ENCODE assay signal across 1 cellular context in genomic region chr1:116424438-116424837, GRCh38.
TF ChIP-seq lines count a peak whose summit lies in the region.

No MANE protein-coding gene starts in this region.

TF ChIP-seq in SK-N-SH, 30 proteins besides CTCF, POLR2A, EP300 and RAD21 (continued from another document):
- TF ChIP-seq NFIC (IDR thresholded peaks at IDR 0.05; ENCODE audit: borderline replicate concordance) (no peak), MXI1 (IDR thresholded peaks at IDR 0.05; ENCODE audit: low read depth, low read length) (no peak), REST (IDR thresholded peaks at IDR 0.05; ENCODE audit: low read depth, low read length) (no peak)
